In genomic region chr9:126301985-126302603, GRCh38 we compare ENCODE assay signal across 8 cellular contexts. TPM values are rescaled to one million over a fixed set of nuclear protein-coding genes. Genes with fewer than 3 reads are reported as not detected.
DNase-seq lines count a peak whose midpoint lies in the region; ATAC-seq and TF ChIP-seq lines count a peak whose summit lies in the region.

No MANE protein-coding gene starts in this region.

- H3K36me3 ChIP-seq in WERI-Rb-1: no peaks in the 10 kb centered on the region

- H3K4me3 ChIP-seq in WERI-Rb-1 (ENCODE audit: low read depth, low read length) (no peak overlapping the region), dorsolateral prefrontal cortex (no peak overlapping the region), lower leg skin (ENCODE audit: low read depth, poor library complexity, severe bottlenecking) (no peak overlapping the region)

- ATAC-seq in stimulated activated naive CD8-positive, alpha-beta T cell treated with anti-CD3 and anti-CD28 coated beads, Interleukin-15, Interleukin-2, amounts not matched to agents 100 U/mL and 50 U/mL, for 24 hours: no peak

- H3K27ac ChIP-seq in 22Rv1: no peak overlapping the region
- no peak overlapping the region for H3K27ac ChIP-seq in WERI-Rb-1
- peak overlapping the region in 54 of 59 donors; percentile 21 to 100 (median 88) for H3K27ac ChIP-seq in dorsolateral prefrontal cortex

- 19 to 21% methylated on average over 4 of the region's 4 CpGs for WGBS in lower leg skin, 2 donors

- no peaks in the 10 kb centered on the region for H3K9me3 ChIP-seq in WERI-Rb-1 (ENCODE audit: severe bottlenecking)

- no peaks in the 10 kb centered on the region for H3K27me3 ChIP-seq in WERI-Rb-1 (ENCODE audit: insufficient read depth, low read depth, severe bottlenecking)
- H3K27me3 ChIP-seq in dorsolateral prefrontal cortex: no peaks in the 10 kb centered on the region

- peak; percentile 26 for DNase-seq in NCI-H2196 treated with DMSO at 0.1 percent for 48 hours (lab: John Stamatoyannopoulos, UW; ENCODE audit: unreplicated experiment)
- peak; percentile 82 for DNase-seq in WERI-Rb-1
- DNase-seq in dorsolateral prefrontal cortex: peak; percentile 54 to 91 (median 74)
- peak; percentile 67 to 91 for DNase-seq in lower leg skin (ENCODE audit: low spot score in 2 of 2)
- peak; percentile 27 for DNase-seq in stimulated activated naive CD8-positive, alpha-beta T cell treated with anti-CD3 and anti-CD28 coated beads, Interleukin-15, Interleukin-2, amounts not matched to agents 100 U/mL and 50 U/mL, for 24 hours
- DNase-seq in NCI-H187 treated with DMSO at 0.1 percent for 48 hours (lab: John Stamatoyannopoulos, UW): no peak

- TF ChIP-seq CTCF in 22Rv1 (IDR thresholded peaks at IDR 0.05) (peak; percentile 80), GM12872 (IDR thresholded peaks at IDR 0.05; ENCODE audit: insufficient read depth, low read depth, low read length) (peak; percentile 54), WERI-Rb-1 (IDR thresholded peaks at IDR 0.05; ENCODE audit: low read depth, low read length) (peak; percentile 86), dorsolateral prefrontal cortex (IDR thresholded peaks at IDR 0.05 in 54 of 56, conservative IDR thresholded peaks at IDR 0.05 in 2 of 56; ENCODE audit: low read depth in 1 of 56, partially characterized antibody in 56 of 56) (peak; percentile 26 to 93 (median 76)), lower leg skin (IDR thresholded peaks at IDR 0.05) (peak in 1 of 3 donors; percentile 19)

- intact Hi-C loops in dorsolateral prefrontal cortex (cut with DNase I) (loop anchor here (5.0 kb wide), 3 partner anchors 35 to 75 kb away; no protein-coding TSS in a partner anchor), lower leg skin (cut with DNase I; ENCODE audit: low total_unique reads) (loop anchor here (5.0 kb wide), 2 partner anchors 95 to 180 kb away; no protein-coding TSS in a partner anchor)

- no peak for TF ChIP-seq POLR2A in lower leg skin (IDR thresholded peaks at IDR 0.05)

RNA-seq across cellular contexts. Expression of gene MVB12B, which starts 24.5 kb away (rescaled TPM):
- total RNA-seq in dorsolateral prefrontal cortex: 100 to 1,000 TPM in 23 of 120 experiments, 10 to 100 TPM in 97; 43.4 to 233 (median 75.7) TPM
- 10 to 100 TPM in 3 of 4 donors, 1 to 10 TPM in 1; 8.6 to 12.5 (median 10.9) TPM for total RNA-seq in lower leg skin

Comparison
In these comparisons a context has a peak if more than half of its experiments do, and no peak if none do; other contexts are left out.
1. H3K27ac ChIP-seq: peak in dorsolateral prefrontal cortex (54 of 59); none in 22Rv1 (single experiment) and WERI-Rb-1 (single experiment).